19 cellular contexts compared by ENCODE assay signal in genomic region chr6:110939429-110939828, GRCh38. TPM values are rescaled to one million over a fixed set of nuclear protein-coding genes. Genes with fewer than 3 reads are reported as not detected.
A peak's percentile ranks its signal among the peaks of the same experiment; 100 is the strongest.
DNase-seq lines count a peak whose midpoint lies in the region; ATAC-seq, FAIRE-seq and TF ChIP-seq lines count a peak whose summit lies in the region.
"Had no signal": no experiment of that assay in that cellular context is flagged by ENCODE, and none has a peak within 500 bp of the region (broad histone marks: within the 10 kb centered on the region; RNA-seq: fewer than 3 reads in every experiment).

No MANE protein-coding gene starts in this region.

- H2AFZ ChIP-seq in Loucy (ENCODE audit: low read length), result peak overlapping the region; percentile 1; the same call in 1 of the 2 replicates

- H3K4me3 Mint-ChIP-seq in CD4-positive, CD25-positive, alpha-beta regulatory T cell, result peak overlapping the region in 1 of 4 donors; percentile 3
- no peak overlapping the region for H3K4me3 Mint-ChIP-seq in activated T-helper 2 cell treated with anti-CD3 and anti-CD28 coated beads, Interferon-gamma antibody, Interleukin-2, Interleukin-4, amounts not matched to agents 10 μg/mL and 5 μg/mL and 100 μg/mL, durations not matched to agents 14 hours and 24 hours and 36 hours (ENCODE audit: low read depth)

- no peak overlapping the region for H3K4me3 ChIP-seq in CD4-positive, CD25-positive, alpha-beta regulatory T cell (ENCODE audit: low read depth, low read length)
- peak overlapping the region; percentile 43 for H3K4me3 ChIP-seq in Loucy (ENCODE audit: low read length, poor library complexity, severe bottlenecking)
- H3K4me3 ChIP-seq: SJCRH30 had no signal

- intact Hi-C loops in activated T-helper 2 cell treated with anti-CD3 and anti-CD28 coated beads, Interferon-gamma antibody, Interleukin-2, Interleukin-4, amounts not matched to agents 10 μg/mL and 5 μg/mL and 100 μg/mL, durations not matched to agents 14 hours and 24 hours and 36 hours (cut with micrococcal nuclease), result no loop called here

- H3K9me2 ChIP-seq in Loucy (replicated peaks; ENCODE audit: low read depth, low read length), result no peaks in the 10 kb centered on the region

- H3K9me3 ChIP-seq in CD4-positive, CD25-positive, alpha-beta regulatory T cell (ENCODE audit: control insufficient read depth in 2 of 2, low read length in 2 of 2), result no peaks in the 10 kb centered on the region
- no peaks in the 10 kb centered on the region for H3K9me3 ChIP-seq in Loucy (ENCODE audit: insufficient read depth, low read depth, low read length)
- H3K9me3 ChIP-seq: Caco-2, SJCRH30 had no signal

- H3K27ac ChIP-seq in CD4-positive, CD25-positive, alpha-beta regulatory T cell (ENCODE audit: insufficient read depth, low read length, poor library complexity, severe bottlenecking), result peak overlapping the region; percentile 30
- H3K27ac ChIP-seq: C4-2B, SJCRH30 had no signal

- H3K27me3 ChIP-seq in CD4-positive, CD25-positive, alpha-beta regulatory T cell (ENCODE audit: control insufficient read depth, insufficient read depth, low read length), result no peaks in the 10 kb centered on the region
- H3K27me3 ChIP-seq in Loucy (ENCODE audit: insufficient read depth, low read length, poor library complexity, severe bottlenecking), result no peaks in the 10 kb centered on the region
- H3K27me3 ChIP-seq: SJCRH30 had no signal

- no peaks in the 10 kb centered on the region for H4K20me1 ChIP-seq in Loucy (ENCODE audit: insufficient read depth, low read length, poor library complexity, severe bottlenecking)

- FAIRE-seq in RCC 7860 (lab: Jason Lieb, UNC), result no peak
- FAIRE-seq: GM19239 had no signal

- peaks cover 5 to 8% (median 6%) of the 10 kb centered on the region in 4 donors for H3K4me1 Mint-ChIP-seq in CD4-positive, CD25-positive, alpha-beta regulatory T cell
- peaks cover 10% of the 10 kb centered on the region for H3K4me1 Mint-ChIP-seq in activated T-helper 2 cell treated with anti-CD3 and anti-CD28 coated beads, Interferon-gamma antibody, Interleukin-2, Interleukin-4, amounts not matched to agents 10 μg/mL and 5 μg/mL and 100 μg/mL, durations not matched to agents 14 hours and 24 hours and 36 hours (ENCODE audit: low read depth)

- DNase-seq in CD4-positive, CD25-positive, alpha-beta regulatory T cell, result peak in 1 of 3 donors; percentile 70
- no peak for DNase-seq in activated T-helper 2 cell treated with anti-CD3 and anti-CD28 coated beads, Interferon-gamma antibody, Interleukin-2, Interleukin-4, amounts not matched to agents 10 μg/mL and 5 μg/mL and 100 μg/mL, durations not matched to agents 14 hours and 24 hours and 36 hours (ENCODE audit: low spot score)
- DNase-seq in lung microvascular endothelial cell (ENCODE audit: low read depth in 2 of 2) (peak; percentile 7 to 22), globus pallidus (ENCODE audit: low spot score) (no peak), NCI-H1694 treated with DMSO at 0.1 percent for 48 hours (lab: John Stamatoyannopoulos, UW) (no peak), RCC 7860 (ENCODE audit: low spot score) (no peak), RPMI8226 (no peak)
- DNase-seq: Caco-2, DMS153, H7, Kasumi-1, NCI-H1417, NCI-H1930, NCI-H446, NCI-H69, SJCRH30 had no signal

- H3K9me3 Mint-ChIP-seq in CD4-positive, CD25-positive, alpha-beta regulatory T cell, result peaks cover 0 to 3% (median 0%) of the 10 kb centered on the region in 7 donors
- H3K9me3 Mint-ChIP-seq in activated T-helper 2 cell treated with anti-CD3 and anti-CD28 coated beads, Interferon-gamma antibody, Interleukin-2, Interleukin-4, amounts not matched to agents 10 μg/mL and 5 μg/mL and 100 μg/mL, durations not matched to agents 14 hours and 24 hours and 36 hours, result peaks cover 4% of the 10 kb centered on the region

- peaks cover 19% of the 10 kb centered on the region for H3F3A ChIP-seq in Loucy (ENCODE audit: low read depth)

- 0 out of 2 replicates have a peak, but pooled peaks cover 4% of the 10 kb centered on the region for H3K79me2 ChIP-seq in Loucy (ENCODE audit: insufficient read depth, low read length)

- H3K27me3 Mint-ChIP-seq in CD4-positive, CD25-positive, alpha-beta regulatory T cell, result no peaks in the 10 kb centered on the region
- no peaks in the 10 kb centered on the region for H3K27me3 Mint-ChIP-seq in activated T-helper 2 cell treated with anti-CD3 and anti-CD28 coated beads, Interferon-gamma antibody, Interleukin-2, Interleukin-4, amounts not matched to agents 10 μg/mL and 5 μg/mL and 100 μg/mL, durations not matched to agents 14 hours and 24 hours and 36 hours (ENCODE audit: low read depth)

- peaks cover 4% of the 10 kb centered on the region for H3K4me1 ChIP-seq in CD4-positive, CD25-positive, alpha-beta regulatory T cell (ENCODE audit: control insufficient read depth, insufficient read depth, low read length, poor library complexity, severe bottlenecking)
- peaks cover 56% of the 10 kb centered on the region for H3K4me1 ChIP-seq in Loucy (ENCODE audit: insufficient read depth, low read length, poor library complexity, severe bottlenecking)
- H3K4me1 ChIP-seq: Caco-2, SJCRH30 had no signal

- peaks cover 4% of the 10 kb centered on the region for H3K36me3 Mint-ChIP-seq in CD4-positive, CD25-positive, alpha-beta regulatory T cell
- peaks cover 3% of the 10 kb centered on the region for H3K36me3 Mint-ChIP-seq in activated T-helper 2 cell treated with anti-CD3 and anti-CD28 coated beads, Interferon-gamma antibody, Interleukin-2, Interleukin-4, amounts not matched to agents 10 μg/mL and 5 μg/mL and 100 μg/mL, durations not matched to agents 14 hours and 24 hours and 36 hours (ENCODE audit: low read depth)

- TF ChIP-seq CTCF in Loucy (conservative IDR thresholded peaks at IDR 0.05; ENCODE audit: low read length), result no peak

- ATAC-seq in CD4-positive, CD25-positive, alpha-beta regulatory T cell (ENCODE audit: low read depth in 2 of 2), result no peak

- no peaks in the 10 kb centered on the region for H3K36me3 ChIP-seq in CD4-positive, CD25-positive, alpha-beta regulatory T cell (ENCODE audit: control insufficient read depth, insufficient read depth, low read length)
- no peaks in the 10 kb centered on the region for H3K36me3 ChIP-seq in Loucy (ENCODE audit: insufficient read depth, low read length)
- H3K36me3 ChIP-seq: SJCRH30 had no signal

- peak overlapping the region; percentile 75 for H3K9ac ChIP-seq in Loucy (ENCODE audit: low read depth, low read length, poor library complexity, severe bottlenecking)

- peak overlapping the region; percentile 9 to 72 (median 15) for H3K27ac Mint-ChIP-seq in CD4-positive, CD25-positive, alpha-beta regulatory T cell
- H3K27ac Mint-ChIP-seq in activated T-helper 2 cell treated with anti-CD3 and anti-CD28 coated beads, Interferon-gamma antibody, Interleukin-2, Interleukin-4, amounts not matched to agents 10 μg/mL and 5 μg/mL and 100 μg/mL, durations not matched to agents 14 hours and 24 hours and 36 hours, result peak overlapping the region; percentile 52

- peak overlapping the region; percentile 64 for H3K4me2 ChIP-seq in Loucy (ENCODE audit: low read depth, low read length, poor library complexity, severe bottlenecking)

RNA-seq across cellular contexts. Expression of gene GTF3C6, which starts 19.1 kb away (rescaled TPM):
- 39.9 TPM for total RNA-seq in CD4-positive, CD25-positive, alpha-beta regulatory T cell
- polyA plus RNA-seq in CD4-positive, CD25-positive, alpha-beta regulatory T cell, result 100 to 1,000 TPM; 124 to 213 (median 157) TPM
- total RNA-seq in activated T-helper 2 cell treated with anti-CD3 and anti-CD28 coated beads, Interferon-gamma antibody, Interleukin-2, Interleukin-4, amounts not matched to agents 10 μg/mL and 5 μg/mL and 100 μg/mL, durations not matched to agents 14 hours and 24 hours and 36 hours, result 141 and 146 TPM in 2 replicates
- total RNA-seq in lung microvascular endothelial cell, result 36.1 and 40.8 TPM in 2 replicates

RNA-seq across cellular contexts. Expression of gene RPF2, which starts 42.4 kb away (rescaled TPM):
- 11.0 TPM for total RNA-seq in CD4-positive, CD25-positive, alpha-beta regulatory T cell
- 10 to 100 TPM; 17.3 to 24.8 (median 22.4) TPM for polyA plus RNA-seq in CD4-positive, CD25-positive, alpha-beta regulatory T cell
- 51.2 and 52.0 TPM in 2 replicates for total RNA-seq in activated T-helper 2 cell treated with anti-CD3 and anti-CD28 coated beads, Interferon-gamma antibody, Interleukin-2, Interleukin-4, amounts not matched to agents 10 μg/mL and 5 μg/mL and 100 μg/mL, durations not matched to agents 14 hours and 24 hours and 36 hours
- total RNA-seq in lung microvascular endothelial cell, result 4.4 and 10.3 TPM in 2 replicates

Comparison
In these comparisons a context has a peak if more than half of its experiments do, and no peak if none do; other contexts are left out.
1. DNase-seq: peak in lung microvascular endothelial cell (2 of 2); none in activated T-helper 2 cell treated with anti-CD3 and anti-CD28 coated beads, Interferon-gamma antibody, Interleukin-2, Interleukin-4, amounts not matched to agents 10 μg/mL and 5 μg/mL and 100 μg/mL, durations not matched to agents 14 hours and 24 hours and 36 hours (single experiment), globus pallidus (single experiment), NCI-H1694 treated with DMSO at 0.1 percent for 48 hours (single experiment), RCC 7860 (single experiment) and RPMI8226 (single experiment).